Comparison of ENCODE assay signal across 1 cellular context in the genomic region with DNA sequence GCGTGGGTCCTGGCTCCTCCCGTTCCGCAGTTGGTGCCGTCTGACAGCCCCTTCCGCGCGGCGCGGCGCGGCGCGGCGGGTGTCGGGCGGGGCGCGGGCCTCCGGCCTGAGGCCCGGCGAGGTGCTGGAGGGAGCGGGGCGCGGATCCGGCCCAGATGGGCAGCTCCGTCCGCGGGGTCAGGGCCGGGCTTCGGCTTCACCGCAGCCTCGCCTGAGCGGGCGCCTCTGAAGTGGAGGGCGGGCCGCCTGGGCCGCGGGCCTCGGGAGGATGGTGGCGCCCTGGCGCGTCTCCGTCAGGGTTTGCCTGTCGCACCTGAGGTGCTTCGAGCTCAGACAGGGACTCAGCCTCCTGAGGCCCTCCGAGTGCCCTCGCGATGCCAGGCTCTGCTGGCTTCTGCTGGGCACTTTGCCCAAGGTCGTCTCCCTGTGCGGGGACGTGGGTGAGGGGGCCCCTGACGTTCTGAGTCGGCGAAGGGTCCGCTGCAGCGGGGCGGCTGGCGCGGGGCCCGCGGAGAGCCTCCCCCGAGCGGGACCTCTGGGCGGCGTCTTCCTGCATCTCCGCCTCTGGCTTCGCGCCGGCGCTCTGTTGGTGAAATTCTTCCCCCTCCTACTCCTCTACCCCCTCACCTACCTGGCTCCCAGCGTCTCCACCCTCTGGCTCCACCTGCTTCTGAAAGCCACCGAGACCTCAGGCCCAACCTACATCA.
TF ChIP-seq lines count a peak whose summit lies in the region.

No MANE protein-coding gene starts in this region.

TF ChIP-seq in GM12878, 131 proteins besides CTCF, POLR2A, EP300 and RAD21 (continues in another document):
- TF ChIP-seq JUNB (IDR thresholded peaks at IDR 0.05) (no peak), RAD51 (IDR thresholded peaks at IDR 0.05) (no peak), SUZ12 (IDR thresholded peaks at IDR 0.05; ENCODE audit: unreplicated experiment) (no peak), ZNF274 (IDR thresholded peaks at IDR 0.05; ENCODE audit: insufficient read depth, insufficient read length) (no peak), KDM1A (IDR thresholded peaks at IDR 0.05; ENCODE audit: borderline replicate concordance) (no peak), HDAC2 (IDR thresholded peaks at IDR 0.05) (no peak), BACH1 (IDR thresholded peaks at IDR 0.05; ENCODE audit: borderline replicate concordance) (peak; percentile 35; the same call in 1 of the 2 replicates), YY1 (IDR thresholded peaks at IDR 0.05; ENCODE audit: low read depth, low read length) (no peak), CHD1 (IDR thresholded peaks at IDR 0.05; ENCODE audit: low read depth, low read length) (no peak), NFYA (IDR thresholded peaks at IDR 0.05; ENCODE audit: borderline replicate concordance, low read depth, low read length) (no peak), LARP7 (IDR thresholded peaks at IDR 0.05) (peak; percentile 85), WRNIP1 (IDR thresholded peaks at IDR 0.05; ENCODE audit: borderline replicate concordance, low read depth, low read length) (no peak), STAT1 (conservative IDR thresholded peaks at IDR 0.05) (no peak), SMAD1 (IDR thresholded peaks at IDR 0.05; ENCODE audit: low read depth, partially characterized antibody) (no peak), SRF (IDR thresholded peaks at IDR 0.05; ENCODE audit: low read depth in 2 of 2, low read length in 2 of 2) (no peak), GABPA (IDR thresholded peaks at IDR 0.05; ENCODE audit: low read depth) (no peak), RB1 (IDR thresholded peaks at IDR 0.05; ENCODE audit: borderline replicate concordance) (peak; percentile 68; the same call in 1 of the 2 replicates), NR2C1 (IDR thresholded peaks at IDR 0.05) (peak; percentile 26; the same call in 1 of the 2 replicates), IKZF2 (IDR thresholded peaks at IDR 0.05) (no peak), ZZZ3 (IDR thresholded peaks at IDR 0.05; ENCODE audit: control insufficient read depth, insufficient read length, low read depth) (no peak), GATAD2B (conservative IDR thresholded peaks at IDR 0.05; ENCODE audit: low read depth) (peak; percentile 79), CBFB (IDR thresholded peaks at IDR 0.05; ENCODE audit: low read depth) (no peak), MTA3 (IDR thresholded peaks at IDR 0.05; ENCODE audit: borderline replicate concordance, low read length) (no peak)
- TF ChIP-seq, protein P1, sequence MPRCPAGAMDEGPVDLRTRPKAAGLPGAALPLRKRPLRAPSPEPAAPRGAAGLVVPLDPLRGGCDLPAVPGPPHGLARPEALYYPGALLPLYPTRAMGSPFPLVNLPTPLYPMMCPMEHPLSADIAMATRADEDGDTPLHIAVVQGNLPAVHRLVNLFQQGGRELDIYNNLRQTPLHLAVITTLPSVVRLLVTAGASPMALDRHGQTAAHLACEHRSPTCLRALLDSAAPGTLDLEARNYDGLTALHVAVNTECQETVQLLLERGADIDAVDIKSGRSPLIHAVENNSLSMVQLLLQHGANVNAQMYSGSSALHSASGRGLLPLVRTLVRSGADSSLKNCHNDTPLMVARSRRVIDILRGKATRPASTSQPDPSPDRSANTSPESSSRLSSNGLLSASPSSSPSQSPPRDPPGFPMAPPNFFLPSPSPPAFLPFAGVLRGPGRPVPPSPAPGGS (IDR thresholded peaks at IDR 0.05; ENCODE audit: borderline replicate concordance, insufficient read depth, low read depth, low read length, poor library complexity, severe bottlenecking): no peak
- TF ChIP-seq, protein P2, sequence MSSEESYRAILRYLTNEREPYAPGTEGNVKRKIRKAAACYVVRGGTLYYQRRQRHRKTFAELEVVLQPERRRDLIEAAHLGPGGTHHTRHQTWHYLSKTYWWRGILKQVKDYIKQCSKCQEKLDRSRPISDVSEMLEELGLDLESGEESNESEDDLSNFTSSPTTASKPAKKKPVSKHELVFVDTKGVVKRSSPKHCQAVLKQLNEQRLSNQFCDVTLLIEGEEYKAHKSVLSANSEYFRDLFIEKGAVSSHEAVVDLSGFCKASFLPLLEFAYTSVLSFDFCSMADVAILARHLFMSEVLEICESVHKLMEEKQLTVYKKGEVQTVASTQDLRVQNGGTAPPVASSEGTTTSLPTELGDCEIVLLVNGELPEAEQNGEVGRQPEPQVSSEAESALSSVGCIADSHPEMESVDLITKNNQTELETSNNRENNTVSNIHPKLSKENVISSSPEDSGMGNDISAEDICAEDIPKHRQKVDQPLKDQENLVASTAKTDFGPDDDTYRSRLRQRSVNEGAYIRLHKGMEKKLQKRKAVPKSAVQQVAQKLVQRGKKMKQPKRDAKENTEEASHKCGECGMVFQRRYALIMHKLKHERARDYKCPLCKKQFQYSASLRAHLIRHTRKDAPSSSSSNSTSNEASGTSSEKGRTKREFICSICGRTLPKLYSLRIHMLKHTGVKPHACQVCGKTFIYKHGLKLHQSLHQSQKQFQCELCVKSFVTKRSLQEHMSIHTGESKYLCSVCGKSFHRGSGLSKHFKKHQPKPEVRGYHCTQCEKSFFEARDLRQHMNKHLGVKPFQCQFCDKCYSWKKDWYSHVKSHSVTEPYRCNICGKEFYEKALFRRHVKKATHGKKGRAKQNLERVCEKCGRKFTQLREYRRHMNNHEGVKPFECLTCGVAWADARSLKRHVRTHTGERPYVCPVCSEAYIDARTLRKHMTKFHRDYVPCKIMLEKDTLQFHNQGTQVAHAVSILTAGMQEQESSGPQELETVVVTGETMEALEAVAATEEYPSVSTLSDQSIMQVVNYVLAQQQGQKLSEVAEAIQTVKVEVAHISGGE (CRISPR knock-in tag; IDR thresholded peaks at IDR 0.05): 0 out of 2 replicates have a peak, but pooled peaks have one; percentile 4
- TF ChIP-seq, protein P3, sequence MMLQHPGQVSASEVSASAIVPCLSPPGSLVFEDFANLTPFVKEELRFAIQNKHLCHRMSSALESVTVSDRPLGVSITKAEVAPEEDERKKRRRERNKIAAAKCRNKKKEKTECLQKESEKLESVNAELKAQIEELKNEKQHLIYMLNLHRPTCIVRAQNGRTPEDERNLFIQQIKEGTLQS (IDR thresholded peaks at IDR 0.05; ENCODE audit: borderline replicate concordance, extremely low read depth, low read depth, low read length): no peak
- TF ChIP-seq, protein P4, sequence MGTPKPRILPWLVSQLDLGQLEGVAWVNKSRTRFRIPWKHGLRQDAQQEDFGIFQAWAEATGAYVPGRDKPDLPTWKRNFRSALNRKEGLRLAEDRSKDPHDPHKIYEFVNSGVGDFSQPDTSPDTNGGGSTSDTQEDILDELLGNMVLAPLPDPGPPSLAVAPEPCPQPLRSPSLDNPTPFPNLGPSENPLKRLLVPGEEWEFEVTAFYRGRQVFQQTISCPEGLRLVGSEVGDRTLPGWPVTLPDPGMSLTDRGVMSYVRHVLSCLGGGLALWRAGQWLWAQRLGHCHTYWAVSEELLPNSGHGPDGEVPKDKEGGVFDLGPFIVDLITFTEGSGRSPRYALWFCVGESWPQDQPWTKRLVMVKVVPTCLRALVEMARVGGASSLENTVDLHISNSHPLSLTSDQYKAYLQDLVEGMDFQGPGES (IDR thresholded peaks at IDR 0.05): no peak
- TF ChIP-seq, protein P5, sequence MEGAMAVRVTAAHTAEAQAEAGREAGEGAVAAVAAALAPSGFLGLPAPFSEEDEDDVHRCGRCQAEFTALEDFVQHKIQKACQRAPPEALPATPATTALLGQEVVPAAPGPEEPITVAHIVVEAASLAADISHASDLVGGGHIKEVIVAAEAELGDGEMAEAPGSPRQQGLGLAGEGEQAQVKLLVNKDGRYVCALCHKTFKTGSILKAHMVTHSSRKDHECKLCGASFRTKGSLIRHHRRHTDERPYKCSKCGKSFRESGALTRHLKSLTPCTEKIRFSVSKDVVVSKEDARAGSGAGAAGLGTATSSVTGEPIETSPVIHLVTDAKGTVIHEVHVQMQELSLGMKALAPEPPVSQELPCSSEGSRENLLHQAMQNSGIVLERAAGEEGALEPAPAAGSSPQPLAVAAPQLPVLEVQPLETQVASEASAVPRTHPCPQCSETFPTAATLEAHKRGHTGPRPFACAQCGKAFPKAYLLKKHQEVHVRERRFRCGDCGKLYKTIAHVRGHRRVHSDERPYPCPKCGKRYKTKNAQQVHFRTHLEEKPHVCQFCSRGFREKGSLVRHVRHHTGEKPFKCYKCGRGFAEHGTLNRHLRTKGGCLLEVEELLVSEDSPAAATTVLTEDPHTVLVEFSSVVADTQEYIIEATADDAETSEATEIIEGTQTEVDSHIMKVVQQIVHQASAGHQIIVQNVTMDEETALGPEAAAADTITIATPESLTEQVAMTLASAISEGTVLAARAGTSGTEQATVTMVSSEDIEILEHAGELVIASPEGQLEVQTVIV (IDR thresholded peaks at IDR 0.05; ENCODE audit: borderline replicate concordance, partially characterized antibody): no peak
- TF ChIP-seq, protein P6, sequence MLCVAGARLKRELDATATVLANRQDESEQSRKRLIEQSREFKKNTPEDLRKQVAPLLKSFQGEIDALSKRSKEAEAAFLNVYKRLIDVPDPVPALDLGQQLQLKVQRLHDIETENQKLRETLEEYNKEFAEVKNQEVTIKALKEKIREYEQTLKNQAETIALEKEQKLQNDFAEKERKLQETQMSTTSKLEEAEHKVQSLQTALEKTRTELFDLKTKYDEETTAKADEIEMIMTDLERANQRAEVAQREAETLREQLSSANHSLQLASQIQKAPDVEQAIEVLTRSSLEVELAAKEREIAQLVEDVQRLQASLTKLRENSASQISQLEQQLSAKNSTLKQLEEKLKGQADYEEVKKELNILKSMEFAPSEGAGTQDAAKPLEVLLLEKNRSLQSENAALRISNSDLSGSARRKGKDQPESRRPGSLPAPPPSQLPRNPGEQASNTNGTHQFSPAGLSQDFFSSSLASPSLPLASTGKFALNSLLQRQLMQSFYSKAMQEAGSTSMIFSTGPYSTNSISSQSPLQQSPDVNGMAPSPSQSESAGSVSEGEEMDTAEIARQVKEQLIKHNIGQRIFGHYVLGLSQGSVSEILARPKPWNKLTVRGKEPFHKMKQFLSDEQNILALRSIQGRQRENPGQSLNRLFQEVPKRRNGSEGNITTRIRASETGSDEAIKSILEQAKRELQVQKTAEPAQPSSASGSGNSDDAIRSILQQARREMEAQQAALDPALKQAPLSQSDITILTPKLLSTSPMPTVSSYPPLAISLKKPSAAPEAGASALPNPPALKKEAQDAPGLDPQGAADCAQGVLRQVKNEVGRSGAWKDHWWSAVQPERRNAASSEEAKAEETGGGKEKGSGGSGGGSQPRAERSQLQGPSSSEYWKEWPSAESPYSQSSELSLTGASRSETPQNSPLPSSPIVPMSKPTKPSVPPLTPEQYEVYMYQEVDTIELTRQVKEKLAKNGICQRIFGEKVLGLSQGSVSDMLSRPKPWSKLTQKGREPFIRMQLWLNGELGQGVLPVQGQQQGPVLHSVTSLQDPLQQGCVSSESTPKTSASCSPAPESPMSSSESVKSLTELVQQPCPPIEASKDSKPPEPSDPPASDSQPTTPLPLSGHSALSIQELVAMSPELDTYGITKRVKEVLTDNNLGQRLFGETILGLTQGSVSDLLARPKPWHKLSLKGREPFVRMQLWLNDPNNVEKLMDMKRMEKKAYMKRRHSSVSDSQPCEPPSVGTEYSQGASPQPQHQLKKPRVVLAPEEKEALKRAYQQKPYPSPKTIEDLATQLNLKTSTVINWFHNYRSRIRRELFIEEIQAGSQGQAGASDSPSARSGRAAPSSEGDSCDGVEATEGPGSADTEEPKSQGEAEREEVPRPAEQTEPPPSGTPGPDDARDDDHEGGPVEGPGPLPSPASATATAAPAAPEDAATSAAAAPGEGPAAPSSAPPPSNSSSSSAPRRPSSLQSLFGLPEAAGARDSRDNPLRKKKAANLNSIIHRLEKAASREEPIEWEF (IDR thresholded peaks at IDR 0.05; ENCODE audit: insufficient replicate concordance, low read depth, low read length): no peak
- TF ChIP-seq, protein P7, sequence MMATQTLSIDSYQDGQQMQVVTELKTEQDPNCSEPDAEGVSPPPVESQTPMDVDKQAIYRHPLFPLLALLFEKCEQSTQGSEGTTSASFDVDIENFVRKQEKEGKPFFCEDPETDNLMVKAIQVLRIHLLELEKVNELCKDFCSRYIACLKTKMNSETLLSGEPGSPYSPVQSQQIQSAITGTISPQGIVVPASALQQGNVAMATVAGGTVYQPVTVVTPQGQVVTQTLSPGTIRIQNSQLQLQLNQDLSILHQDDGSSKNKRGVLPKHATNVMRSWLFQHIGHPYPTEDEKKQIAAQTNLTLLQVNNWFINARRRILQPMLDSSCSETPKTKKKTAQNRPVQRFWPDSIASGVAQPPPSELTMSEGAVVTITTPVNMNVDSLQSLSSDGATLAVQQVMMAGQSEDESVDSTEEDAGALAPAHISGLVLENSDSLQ (IDR thresholded peaks at IDR 0.05): no peak
- TF ChIP-seq, protein P8, sequence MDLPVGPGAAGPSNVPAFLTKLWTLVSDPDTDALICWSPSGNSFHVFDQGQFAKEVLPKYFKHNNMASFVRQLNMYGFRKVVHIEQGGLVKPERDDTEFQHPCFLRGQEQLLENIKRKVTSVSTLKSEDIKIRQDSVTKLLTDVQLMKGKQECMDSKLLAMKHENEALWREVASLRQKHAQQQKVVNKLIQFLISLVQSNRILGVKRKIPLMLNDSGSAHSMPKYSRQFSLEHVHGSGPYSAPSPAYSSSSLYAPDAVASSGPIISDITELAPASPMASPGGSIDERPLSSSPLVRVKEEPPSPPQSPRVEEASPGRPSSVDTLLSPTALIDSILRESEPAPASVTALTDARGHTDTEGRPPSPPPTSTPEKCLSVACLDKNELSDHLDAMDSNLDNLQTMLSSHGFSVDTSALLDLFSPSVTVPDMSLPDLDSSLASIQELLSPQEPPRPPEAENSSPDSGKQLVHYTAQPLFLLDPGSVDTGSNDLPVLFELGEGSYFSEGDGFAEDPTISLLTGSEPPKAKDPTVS (IDR thresholded peaks at IDR 0.05; ENCODE audit: low read depth, low read length): no peak
- TF ChIP-seq, protein P9, sequence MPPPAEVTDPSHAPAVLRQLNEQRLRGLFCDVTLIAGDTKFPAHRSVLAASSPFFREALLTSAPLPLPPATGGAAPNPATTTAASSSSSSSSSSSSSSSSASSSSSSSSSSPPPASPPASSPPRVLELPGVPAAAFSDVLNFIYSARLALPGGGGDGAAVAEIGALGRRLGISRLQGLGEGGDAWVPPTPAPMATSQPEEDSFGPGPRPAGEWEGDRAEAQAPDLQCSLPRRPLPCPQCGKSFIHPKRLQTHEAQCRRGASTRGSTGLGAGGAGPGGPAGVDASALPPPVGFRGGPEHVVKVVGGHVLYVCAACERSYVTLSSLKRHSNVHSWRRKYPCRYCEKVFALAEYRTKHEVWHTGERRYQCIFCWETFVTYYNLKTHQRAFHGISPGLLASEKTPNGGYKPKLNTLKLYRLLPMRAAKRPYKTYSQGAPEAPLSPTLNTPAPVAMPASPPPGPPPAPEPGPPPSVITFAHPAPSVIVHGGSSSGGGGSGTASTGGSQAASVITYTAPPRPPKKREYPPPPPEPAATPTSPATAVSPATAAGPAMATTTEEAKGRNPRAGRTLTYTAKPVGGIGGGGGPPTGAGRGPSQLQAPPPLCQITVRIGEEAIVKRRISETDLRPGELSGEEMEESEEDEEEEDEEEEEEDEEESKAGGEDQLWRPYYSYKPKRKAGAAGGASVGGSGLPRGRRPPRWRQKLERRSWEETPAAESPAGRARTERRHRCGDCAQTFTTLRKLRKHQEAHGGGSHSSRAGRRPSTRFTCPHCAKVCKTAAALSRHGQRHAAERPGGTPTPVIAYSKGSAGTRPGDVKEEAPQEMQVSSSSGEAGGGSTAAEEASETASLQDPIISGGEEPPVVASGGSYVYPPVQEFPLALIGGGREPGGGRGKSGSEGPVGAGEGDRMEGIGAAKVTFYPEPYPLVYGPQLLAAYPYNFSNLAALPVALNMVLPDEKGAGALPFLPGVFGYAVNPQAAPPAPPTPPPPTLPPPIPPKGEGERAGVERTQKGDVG (CRISPR knock-in tag; IDR thresholded peaks at IDR 0.05): no peak
- TF ChIP-seq, protein P10, sequence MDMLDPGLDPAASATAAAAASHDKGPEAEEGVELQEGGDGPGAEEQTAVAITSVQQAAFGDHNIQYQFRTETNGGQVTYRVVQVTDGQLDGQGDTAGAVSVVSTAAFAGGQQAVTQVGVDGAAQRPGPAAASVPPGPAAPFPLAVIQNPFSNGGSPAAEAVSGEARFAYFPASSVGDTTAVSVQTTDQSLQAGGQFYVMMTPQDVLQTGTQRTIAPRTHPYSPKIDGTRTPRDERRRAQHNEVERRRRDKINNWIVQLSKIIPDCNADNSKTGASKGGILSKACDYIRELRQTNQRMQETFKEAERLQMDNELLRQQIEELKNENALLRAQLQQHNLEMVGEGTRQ (IDR thresholded peaks at IDR 0.05; ENCODE audit: borderline replicate concordance, low read depth, low read length): no peak
